Comparison of ENCODE assay signal across 1 cellular context in the genomic region with DNA sequence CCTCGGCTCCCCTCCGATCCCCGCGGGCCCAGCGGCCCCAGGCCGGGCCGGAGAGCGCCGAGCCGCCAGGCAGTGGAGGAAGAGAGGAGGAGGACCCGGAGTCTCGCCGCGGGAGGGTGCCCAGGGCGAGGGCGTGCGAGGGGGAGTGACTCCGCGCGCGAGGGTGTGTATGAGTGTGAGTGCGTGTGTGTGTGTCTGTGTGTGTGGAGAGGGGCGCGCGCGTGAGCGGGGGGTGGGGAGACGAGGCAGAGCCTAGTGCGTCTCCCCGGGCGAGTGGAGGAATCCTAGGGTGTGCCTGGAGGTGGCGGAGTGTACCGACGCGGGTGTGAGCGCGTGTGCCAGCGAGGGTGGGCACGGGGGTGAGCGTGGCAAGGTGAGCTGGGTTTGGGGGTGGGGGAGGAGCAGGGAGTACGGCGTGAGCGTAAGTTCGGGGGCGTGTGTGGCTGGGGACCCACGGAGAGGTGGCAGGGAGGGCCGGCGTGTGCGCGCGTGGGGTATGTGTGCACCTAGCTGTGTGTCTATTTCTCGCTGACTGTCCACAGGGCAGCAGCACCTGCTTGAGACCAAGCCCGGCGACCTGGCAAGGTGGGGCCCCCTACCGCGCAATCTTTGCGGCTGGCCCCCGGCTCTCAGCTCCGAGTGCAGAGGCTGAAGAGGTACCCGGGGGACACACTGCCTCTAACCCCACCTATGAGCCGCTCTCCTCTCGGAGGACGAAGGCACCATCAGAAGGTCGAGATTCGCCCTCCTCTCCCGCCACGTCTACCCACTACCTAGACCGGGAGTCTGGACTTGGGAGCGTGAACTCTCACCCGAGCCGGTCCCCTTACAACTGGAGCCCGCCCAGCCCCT.
TF ChIP-seq lines count a peak whose summit lies in the region.

No MANE protein-coding gene starts in this region.

TF ChIP-seq in HCT116, 20 proteins besides CTCF, POLR2A, EP300 and RAD21 (continued from another document):
- TF ChIP-seq, protein P1, sequence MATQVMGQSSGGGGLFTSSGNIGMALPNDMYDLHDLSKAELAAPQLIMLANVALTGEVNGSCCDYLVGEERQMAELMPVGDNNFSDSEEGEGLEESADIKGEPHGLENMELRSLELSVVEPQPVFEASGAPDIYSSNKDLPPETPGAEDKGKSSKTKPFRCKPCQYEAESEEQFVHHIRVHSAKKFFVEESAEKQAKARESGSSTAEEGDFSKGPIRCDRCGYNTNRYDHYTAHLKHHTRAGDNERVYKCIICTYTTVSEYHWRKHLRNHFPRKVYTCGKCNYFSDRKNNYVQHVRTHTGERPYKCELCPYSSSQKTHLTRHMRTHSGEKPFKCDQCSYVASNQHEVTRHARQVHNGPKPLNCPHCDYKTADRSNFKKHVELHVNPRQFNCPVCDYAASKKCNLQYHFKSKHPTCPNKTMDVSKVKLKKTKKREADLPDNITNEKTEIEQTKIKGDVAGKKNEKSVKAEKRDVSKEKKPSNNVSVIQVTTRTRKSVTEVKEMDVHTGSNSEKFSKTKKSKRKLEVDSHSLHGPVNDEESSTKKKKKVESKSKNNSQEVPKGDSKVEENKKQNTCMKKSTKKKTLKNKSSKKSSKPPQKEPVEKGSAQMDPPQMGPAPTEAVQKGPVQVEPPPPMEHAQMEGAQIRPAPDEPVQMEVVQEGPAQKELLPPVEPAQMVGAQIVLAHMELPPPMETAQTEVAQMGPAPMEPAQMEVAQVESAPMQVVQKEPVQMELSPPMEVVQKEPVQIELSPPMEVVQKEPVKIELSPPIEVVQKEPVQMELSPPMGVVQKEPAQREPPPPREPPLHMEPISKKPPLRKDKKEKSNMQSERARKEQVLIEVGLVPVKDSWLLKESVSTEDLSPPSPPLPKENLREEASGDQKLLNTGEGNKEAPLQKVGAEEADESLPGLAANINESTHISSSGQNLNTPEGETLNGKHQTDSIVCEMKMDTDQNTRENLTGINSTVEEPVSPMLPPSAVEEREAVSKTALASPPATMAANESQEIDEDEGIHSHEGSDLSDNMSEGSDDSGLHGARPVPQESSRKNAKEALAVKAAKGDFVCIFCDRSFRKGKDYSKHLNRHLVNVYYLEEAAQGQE (IDR thresholded peaks at IDR 0.05; ENCODE audit: low read depth) = no peak
- TF ChIP-seq, protein P2, sequence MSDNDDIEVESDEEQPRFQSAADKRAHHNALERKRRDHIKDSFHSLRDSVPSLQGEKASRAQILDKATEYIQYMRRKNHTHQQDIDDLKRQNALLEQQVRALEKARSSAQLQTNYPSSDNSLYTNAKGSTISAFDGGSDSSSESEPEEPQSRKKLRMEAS (IDR thresholded peaks at IDR 0.05) = no peak
- TF ChIP-seq SRF (IDR thresholded peaks at IDR 0.05; ENCODE audit: low read depth) = no peak
